1 cellular context compared by ENCODE assay signal in the genomic region with DNA sequence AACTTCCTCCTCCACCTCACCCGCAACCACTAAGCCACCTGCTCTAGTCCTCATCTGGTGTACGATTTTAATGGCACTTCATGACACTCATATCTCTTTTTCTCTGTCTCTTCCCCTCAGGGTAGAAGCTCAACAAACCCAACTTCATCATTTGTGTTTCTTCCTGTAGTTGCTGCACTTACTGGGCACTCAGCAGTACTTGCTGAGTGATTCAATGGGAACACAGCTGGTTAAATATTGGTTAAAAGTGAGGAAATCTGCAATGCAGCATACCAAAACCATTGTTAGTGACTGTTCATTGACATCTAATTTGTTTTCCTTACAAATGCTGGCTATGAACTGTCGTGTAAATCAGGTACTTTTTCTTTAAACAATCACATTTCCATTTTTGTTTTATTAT.
TF ChIP-seq lines count a peak whose summit lies in the region.

No MANE protein-coding gene starts in this region.

TF ChIP-seq in H1, 55 proteins besides CTCF, POLR2A, EP300 and RAD21 (continued from another document):
- TF ChIP-seq KDM5A (IDR thresholded peaks at IDR 0.05; ENCODE audit: low read length) (no peak), EGR1 (IDR thresholded peaks at IDR 0.05; ENCODE audit: borderline replicate concordance, low read depth, low read length) (no peak), SRF (IDR thresholded peaks at IDR 0.05; ENCODE audit: low read depth, low read length) (no peak)
